In the genomic region with DNA sequence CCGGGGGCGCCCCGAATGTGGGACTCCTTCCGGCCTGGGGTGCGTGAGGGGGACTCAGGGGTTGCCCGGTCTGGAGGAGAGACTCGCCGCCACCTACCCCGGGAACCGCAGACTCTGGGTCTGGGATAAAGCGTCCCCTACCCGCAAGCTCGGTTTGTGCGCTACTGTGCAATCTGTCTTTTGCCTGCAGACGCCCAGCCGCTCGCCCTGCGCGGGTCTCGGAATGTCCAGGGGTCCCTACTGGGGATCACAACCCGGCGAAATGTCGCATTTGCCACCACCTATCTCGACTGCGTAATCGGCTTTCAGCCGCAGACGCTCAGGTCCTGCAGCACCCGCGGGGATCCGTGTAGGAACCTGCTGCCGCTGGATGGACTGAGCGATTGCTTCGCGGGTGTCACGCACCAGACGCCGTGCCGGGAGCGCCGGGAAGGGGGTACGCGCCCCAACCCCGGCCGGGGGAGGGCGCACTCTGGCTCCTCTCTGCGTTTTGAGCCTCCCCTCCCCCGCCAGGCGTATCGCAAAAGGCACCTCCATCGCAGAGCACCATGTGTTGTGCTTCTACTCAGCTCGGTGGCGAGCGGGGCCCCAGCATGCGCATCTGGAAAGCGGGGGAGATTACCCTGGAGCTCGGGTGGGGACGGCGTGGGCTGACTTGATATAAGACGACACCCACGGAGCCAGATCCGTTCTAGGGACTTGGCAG, we compare ENCODE assay signal across 1 cellular context.
TF ChIP-seq lines count a peak whose summit lies in the region.

No MANE protein-coding gene starts in this region.

TF ChIP-seq in K562, 482 proteins besides CTCF, POLR2A, EP300 and RAD21 (continued from another document):
- TF ChIP-seq, protein P1, sequence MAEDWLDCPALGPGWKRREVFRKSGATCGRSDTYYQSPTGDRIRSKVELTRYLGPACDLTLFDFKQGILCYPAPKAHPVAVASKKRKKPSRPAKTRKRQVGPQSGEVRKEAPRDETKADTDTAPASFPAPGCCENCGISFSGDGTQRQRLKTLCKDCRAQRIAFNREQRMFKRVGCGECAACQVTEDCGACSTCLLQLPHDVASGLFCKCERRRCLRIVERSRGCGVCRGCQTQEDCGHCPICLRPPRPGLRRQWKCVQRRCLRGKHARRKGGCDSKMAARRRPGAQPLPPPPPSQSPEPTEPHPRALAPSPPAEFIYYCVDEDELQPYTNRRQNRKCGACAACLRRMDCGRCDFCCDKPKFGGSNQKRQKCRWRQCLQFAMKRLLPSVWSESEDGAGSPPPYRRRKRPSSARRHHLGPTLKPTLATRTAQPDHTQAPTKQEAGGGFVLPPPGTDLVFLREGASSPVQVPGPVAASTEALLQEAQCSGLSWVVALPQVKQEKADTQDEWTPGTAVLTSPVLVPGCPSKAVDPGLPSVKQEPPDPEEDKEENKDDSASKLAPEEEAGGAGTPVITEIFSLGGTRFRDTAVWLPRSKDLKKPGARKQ (CRISPR knock-in tag; IDR thresholded peaks at IDR 0.05), result no peak
- TF ChIP-seq MAFG (tag; conservative IDR thresholded peaks at IDR 0.05) (no peak), CCAR2 (IDR thresholded peaks at IDR 0.05; ENCODE audit: low read depth, low read length) (no peak), KAT8 (IDR thresholded peaks at IDR 0.05; ENCODE audit: low read depth) (no peak), SMARCA4 (IDR thresholded peaks at IDR 0.05) (0 out of 2 replicates have a peak, but pooled peaks have one; percentile 32), MXI1 (IDR thresholded peaks at IDR 0.05; ENCODE audit: low read depth, low read length) (0 out of 2 replicates have a peak, but pooled peaks have one; percentile 29), PHTF2 (CRISPR knock-in tag; IDR thresholded peaks at IDR 0.05) (no peak), KDM1A (IDR thresholded peaks at IDR 0.05) (no peak), PTBP1 (IDR thresholded peaks at IDR 0.05; ENCODE audit: low read depth, low read length) (0 out of 2 replicates have a peak, but pooled peaks have one; percentile 47), STAT5B (CRISPR knock-in tag; IDR thresholded peaks at IDR 0.05) (no peak), PHF21A (IDR thresholded peaks at IDR 0.05; ENCODE audit: borderline replicate concordance, low read depth) (no peak), NFE2 (IDR thresholded peaks at IDR 0.05; ENCODE audit: low read depth) (no peak)
- TF ChIP-seq, protein P2, sequence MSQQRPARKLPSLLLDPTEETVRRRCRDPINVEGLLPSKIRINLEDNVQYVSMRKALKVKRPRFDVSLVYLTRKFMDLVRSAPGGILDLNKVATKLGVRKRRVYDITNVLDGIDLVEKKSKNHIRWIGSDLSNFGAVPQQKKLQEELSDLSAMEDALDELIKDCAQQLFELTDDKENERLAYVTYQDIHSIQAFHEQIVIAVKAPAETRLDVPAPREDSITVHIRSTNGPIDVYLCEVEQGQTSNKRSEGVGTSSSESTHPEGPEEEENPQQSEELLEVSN (IDR thresholded peaks at IDR 0.05; ENCODE audit: borderline replicate concordance in 1 of 2, extremely low read depth in 1 of 2, insufficient read depth in 1 of 2, insufficient read length in 1 of 2, low read depth in 1 of 2, low read length in 1 of 2, poor library complexity in 1 of 2, severe bottlenecking in 1 of 2), result peak; percentile 69 to 85
- TF ChIP-seq, protein P3, sequence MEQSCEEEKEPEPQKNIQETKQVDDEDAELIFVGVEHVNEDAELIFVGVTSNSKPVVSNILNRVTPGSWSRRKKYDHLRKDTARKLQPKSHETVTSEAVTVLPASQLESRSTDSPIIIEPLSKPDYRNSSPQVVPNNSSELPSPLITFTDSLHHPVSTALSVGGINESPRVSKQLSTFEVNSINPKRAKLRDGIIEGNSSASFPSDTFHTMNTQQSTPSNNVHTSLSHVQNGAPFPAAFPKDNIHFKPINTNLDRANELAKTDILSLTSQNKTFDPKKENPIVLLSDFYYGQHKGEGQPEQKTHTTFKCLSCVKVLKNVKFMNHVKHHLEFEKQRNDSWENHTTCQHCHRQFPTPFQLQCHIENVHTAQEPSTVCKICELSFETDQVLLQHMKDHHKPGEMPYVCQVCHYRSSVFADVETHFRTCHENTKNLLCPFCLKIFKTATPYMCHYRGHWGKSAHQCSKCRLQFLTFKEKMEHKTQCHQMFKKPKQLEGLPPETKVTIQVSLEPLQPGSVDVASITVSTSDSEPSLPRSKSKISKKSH (CRISPR knock-in tag; IDR thresholded peaks at IDR 0.05), result no peak
- TF ChIP-seq, protein P4, sequence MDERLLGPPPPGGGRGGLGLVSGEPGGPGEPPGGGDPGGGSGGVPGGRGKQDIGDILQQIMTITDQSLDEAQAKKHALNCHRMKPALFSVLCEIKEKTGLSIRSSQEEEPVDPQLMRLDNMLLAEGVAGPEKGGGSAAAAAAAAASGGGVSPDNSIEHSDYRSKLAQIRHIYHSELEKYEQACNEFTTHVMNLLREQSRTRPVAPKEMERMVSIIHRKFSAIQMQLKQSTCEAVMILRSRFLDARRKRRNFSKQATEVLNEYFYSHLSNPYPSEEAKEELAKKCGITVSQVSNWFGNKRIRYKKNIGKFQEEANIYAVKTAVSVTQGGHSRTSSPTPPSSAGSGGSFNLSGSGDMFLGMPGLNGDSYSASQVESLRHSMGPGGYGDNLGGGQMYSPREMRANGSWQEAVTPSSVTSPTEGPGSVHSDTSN (CRISPR knock-in tag; IDR thresholded peaks at IDR 0.05; ENCODE audit: low read depth), result no peak
- TF ChIP-seq, protein P4 (tag; conservative IDR thresholded peaks at IDR 0.05; ENCODE audit: low read depth), result no peak
- TF ChIP-seq, protein P5, sequence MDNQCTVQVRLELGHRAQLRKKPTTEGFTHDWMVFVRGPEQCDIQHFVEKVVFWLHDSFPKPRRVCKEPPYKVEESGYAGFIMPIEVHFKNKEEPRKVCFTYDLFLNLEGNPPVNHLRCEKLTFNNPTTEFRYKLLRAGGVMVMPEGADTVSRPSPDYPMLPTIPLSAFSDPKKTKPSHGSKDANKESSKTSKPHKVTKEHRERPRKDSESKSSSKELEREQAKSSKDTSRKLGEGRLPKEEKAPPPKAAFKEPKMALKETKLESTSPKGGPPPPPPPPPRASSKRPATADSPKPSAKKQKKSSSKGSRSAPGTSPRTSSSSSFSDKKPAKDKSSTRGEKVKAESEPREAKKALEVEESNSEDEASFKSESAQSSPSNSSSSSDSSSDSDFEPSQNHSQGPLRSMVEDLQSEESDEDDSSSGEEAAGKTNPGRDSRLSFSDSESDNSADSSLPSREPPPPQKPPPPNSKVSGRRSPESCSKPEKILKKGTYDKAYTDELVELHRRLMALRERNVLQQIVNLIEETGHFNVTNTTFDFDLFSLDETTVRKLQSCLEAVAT (IDR thresholded peaks at IDR 0.05), result 0 out of 4 replicates have a peak, but pooled peaks of 1 of the 2 experiments have one; percentile 18
